21 cellular contexts compared by ENCODE assay signal in genomic region chr4:47561331-47561730, GRCh38.
"Had no signal": no experiment of that assay in that cellular context is flagged by ENCODE, and none has a peak within 500 bp of the region (broad histone marks: within the 10 kb centered on the region; RNA-seq: fewer than 3 reads in every experiment).

No MANE protein-coding gene starts in this region.

- DNase-seq: activated B cell treated with CpG ODN at 0.5 μM for 24 hours; activated CD4-positive, alpha-beta T cell treated with anti-CD3 and anti-CD28 coated beads for 36 hours; activated CD4-positive, alpha-beta T cell treated with anti-CD3 and anti-CD28 coated beads, Interleukin-2, amount 50 U/mL, for 48 hours; activated CD8-positive, alpha-beta memory T cell treated with anti-CD3 and anti-CD28 coated beads, Interleukin-2, amount 50 U/mL, for 48 hours; activated effector memory CD4-positive, alpha-beta T cell treated with Interleukin-2 at 50 U/mL for 16 hours; activated naive CD4-positive, alpha-beta T cell treated with anti-CD3 and anti-CD28 coated beads for 36 hours; activated naive CD8-positive, alpha-beta T cell treated with anti-CD3 and anti-CD28 coated beads, Interleukin-2, amount 10 ng/mL, durations not matched to agents 7 days and 5 days; activated T-cell treated with anti-CD3 and anti-CD28 coated beads, Interleukin-2, amount 50 U/mL, for 72 hours; amniotic stem cell; endodermal cell; heart right ventricle; mesendoderm; mucosa of descending colon; nucleus accumbens; sigmoid colon; spleen; stimulated activated CD4-positive, alpha-beta T cell treated with anti-CD3 and anti-CD28 coated beads, Interleukin-4, amount 100 ng/mL, for 24 hours; stimulated activated naive CD8-positive, alpha-beta T cell treated with anti-CD3 and anti-CD28 coated beads, Interleukin-15, Interleukin-2, amounts not matched to agents 100 U/mL and 50 U/mL, for 24 hours; T-helper 9 cell; upper lobe of right lung had no signal

- H3K4me3 ChIP-seq: coronary artery, heart right ventricle, mucosa of descending colon, sigmoid colon, spleen, upper lobe of right lung had no signal

- H3K27me3 ChIP-seq: heart right ventricle, sigmoid colon, spleen, upper lobe of right lung had no signal

- ATAC-seq: activated CD4-positive, alpha-beta T cell treated with anti-CD3 and anti-CD28 coated beads for 36 hours; activated T-cell treated with anti-CD3 and anti-CD28 coated beads, Interleukin-2, amount 50 U/mL, for 72 hours; heart right ventricle; mucosa of descending colon; stimulated activated naive CD8-positive, alpha-beta T cell treated with anti-CD3 and anti-CD28 coated beads, Interleukin-15, Interleukin-2, amounts not matched to agents 100 U/mL and 50 U/mL, for 24 hours; upper lobe of right lung had no signal

- H3K9me3 Mint-ChIP-seq: activated B cell treated with CpG ODN at 0.5 μM for 24 hours; activated naive CD4-positive, alpha-beta T cell treated with anti-CD3 and anti-CD28 coated beads for 36 hours; activated naive CD8-positive, alpha-beta T cell treated with anti-CD3 and anti-CD28 coated beads, Interleukin-2, amount 10 ng/mL, durations not matched to agents 7 days and 5 days; activated T-cell treated with anti-CD3 and anti-CD28 coated beads, Interleukin-2, amount 50 U/mL, for 72 hours; endodermal cell had no signal

- H3K4me1 ChIP-seq: sigmoid colon, upper lobe of right lung had no signal

- H3K27me3 Mint-ChIP-seq: activated B cell treated with CpG ODN at 0.5 μM for 24 hours; activated CD4-positive, alpha-beta T cell treated with anti-CD3 and anti-CD28 coated beads for 36 hours; activated naive CD8-positive, alpha-beta T cell treated with anti-CD3 and anti-CD28 coated beads, Interleukin-2, amount 10 ng/mL, durations not matched to agents 7 days and 5 days had no signal

- H3K4me1 Mint-ChIP-seq: endodermal cell had no signal

- H3K9me3 ChIP-seq: heart right ventricle, mucosa of descending colon, sigmoid colon, spleen, upper lobe of right lung had no signal

- H3K27ac Mint-ChIP-seq: activated B cell treated with CpG ODN at 0.5 μM for 24 hours; activated CD4-positive, alpha-beta T cell treated with anti-CD3 and anti-CD28 coated beads for 36 hours; activated naive CD4-positive, alpha-beta T cell treated with anti-CD3 and anti-CD28 coated beads for 36 hours; activated naive CD8-positive, alpha-beta T cell treated with anti-CD3 and anti-CD28 coated beads, Interleukin-2, amount 10 ng/mL, durations not matched to agents 7 days and 5 days; activated T-cell treated with anti-CD3 and anti-CD28 coated beads, Interleukin-2, amount 50 U/mL, for 72 hours; endodermal cell had no signal

- H3K4me3 Mint-ChIP-seq: activated B cell treated with CpG ODN at 0.5 μM for 24 hours; activated CD4-positive, alpha-beta T cell treated with anti-CD3 and anti-CD28 coated beads for 36 hours; activated naive CD4-positive, alpha-beta T cell treated with anti-CD3 and anti-CD28 coated beads for 36 hours; activated naive CD8-positive, alpha-beta T cell treated with anti-CD3 and anti-CD28 coated beads, Interleukin-2, amount 10 ng/mL, durations not matched to agents 7 days and 5 days; activated T-cell treated with anti-CD3 and anti-CD28 coated beads, Interleukin-2, amount 50 U/mL, for 72 hours; endodermal cell had no signal

- H3K27ac ChIP-seq: coronary artery, heart right ventricle, sigmoid colon, upper lobe of right lung had no signal
